In the genomic region with DNA sequence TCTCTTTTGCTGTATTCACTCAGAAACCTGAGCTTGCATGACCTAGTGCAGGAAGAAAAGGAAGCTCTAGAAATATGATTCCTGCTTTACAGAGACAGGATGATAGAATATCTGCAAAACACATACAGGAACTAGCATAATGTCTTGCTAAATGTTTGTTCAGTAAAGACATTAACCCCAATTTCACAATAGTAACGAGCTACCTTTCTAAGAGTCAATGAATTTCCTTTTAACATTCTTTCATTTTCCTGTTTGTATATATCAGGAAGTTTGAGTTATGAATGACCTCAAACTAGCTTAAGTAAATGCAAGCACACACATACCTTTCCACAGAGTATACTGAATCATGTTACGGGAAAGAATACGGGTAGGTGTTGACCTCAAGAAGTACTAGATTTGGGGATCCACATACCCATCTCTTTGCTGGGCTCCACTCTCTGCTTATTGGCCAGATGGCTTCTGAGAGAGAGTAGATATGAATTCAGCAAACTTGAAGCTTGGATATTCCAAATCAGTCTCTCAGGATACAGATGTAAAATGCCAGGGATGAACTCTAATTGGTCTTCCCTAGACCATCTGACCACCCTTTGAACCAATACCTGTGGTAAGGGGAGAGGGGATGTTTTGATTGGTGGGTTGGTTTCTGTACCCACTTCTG, we compare ENCODE assay signal across 1 cellular context.
TF ChIP-seq lines count a peak whose summit lies in the region.

No MANE protein-coding gene starts in this region.

TF ChIP-seq in HepG2, 621 proteins besides CTCF, POLR2A, EP300 and RAD21 (continued from another document and continues in another):
- TF ChIP-seq, protein P1, sequence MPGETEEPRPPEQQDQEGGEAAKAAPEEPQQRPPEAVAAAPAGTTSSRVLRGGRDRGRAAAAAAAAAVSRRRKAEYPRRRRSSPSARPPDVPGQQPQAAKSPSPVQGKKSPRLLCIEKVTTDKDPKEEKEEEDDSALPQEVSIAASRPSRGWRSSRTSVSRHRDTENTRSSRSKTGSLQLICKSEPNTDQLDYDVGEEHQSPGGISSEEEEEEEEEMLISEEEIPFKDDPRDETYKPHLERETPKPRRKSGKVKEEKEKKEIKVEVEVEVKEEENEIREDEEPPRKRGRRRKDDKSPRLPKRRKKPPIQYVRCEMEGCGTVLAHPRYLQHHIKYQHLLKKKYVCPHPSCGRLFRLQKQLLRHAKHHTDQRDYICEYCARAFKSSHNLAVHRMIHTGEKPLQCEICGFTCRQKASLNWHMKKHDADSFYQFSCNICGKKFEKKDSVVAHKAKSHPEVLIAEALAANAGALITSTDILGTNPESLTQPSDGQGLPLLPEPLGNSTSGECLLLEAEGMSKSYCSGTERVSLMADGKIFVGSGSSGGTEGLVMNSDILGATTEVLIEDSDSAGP (CRISPR knock-in tag; IDR thresholded peaks at IDR 0.05; ENCODE audit: borderline replicate concordance): no peak
- TF ChIP-seq ZNF703 (CRISPR knock-in tag; IDR thresholded peaks at IDR 0.05; ENCODE audit: borderline replicate concordance) (no peak), ZNF572 (CRISPR knock-in tag; IDR thresholded peaks at IDR 0.05) (no peak), SYNCRIP (IDR thresholded peaks at IDR 0.05; ENCODE audit: insufficient read depth, low read depth, low read length) (no peak), POGZ (CRISPR knock-in tag; IDR thresholded peaks at IDR 0.05) (peak; percentile 57), HNRNPH1 (optimal IDR thresholded peaks at IDR 0.05; ENCODE audit: low read depth, low read length) (no peak), TBL1XR1 (IDR thresholded peaks at IDR 0.05; ENCODE audit: borderline replicate concordance, low read length, partially characterized antibody) (peak; percentile 76), RFXANK (CRISPR knock-in tag; IDR thresholded peaks at IDR 0.05) (no peak; the same call in 1 of the 2 replicates), ZSCAN29 (CRISPR knock-in tag; conservative IDR thresholded peaks at IDR 0.05) (peak; percentile 76; the same call in 1 of the 2 replicates), ZNF468 (CRISPR knock-in tag; IDR thresholded peaks at IDR 0.05) (no peak), ZNF614 (CRISPR knock-in tag; IDR thresholded peaks at IDR 0.05; ENCODE audit: borderline replicate concordance) (no peak; the same call in 1 of the 2 replicates), ZNF20 (CRISPR knock-in tag; IDR thresholded peaks at IDR 0.05) (peak; percentile 71; the same call in 1 of the 2 replicates), ZNF230 (CRISPR knock-in tag; IDR thresholded peaks at IDR 0.05) (no peak; the same call in 1 of the 2 replicates), KMT2A (CRISPR knock-in tag; IDR thresholded peaks at IDR 0.05) (no peak), ZNF326 (CRISPR knock-in tag; IDR thresholded peaks at IDR 0.05; ENCODE audit: borderline replicate concordance) (no peak), HNRNPL (IDR thresholded peaks at IDR 0.05; ENCODE audit: low read depth, low read length) (no peak), KLF13 (CRISPR knock-in tag; IDR thresholded peaks at IDR 0.05) (no peak), ATF7 (IDR thresholded peaks at IDR 0.05) (no peak), ATF7 (CRISPR knock-in tag; IDR thresholded peaks at IDR 0.05) (no peak; the same call in 1 of the 2 replicates), ZNF678 (CRISPR knock-in tag; IDR thresholded peaks at IDR 0.05) (no peak), ZNF282 (IDR thresholded peaks at IDR 0.05; ENCODE audit: partially characterized antibody) (no peak), RORA (CRISPR knock-in tag; IDR thresholded peaks at IDR 0.05) (no peak)
- TF ChIP-seq, protein P2, sequence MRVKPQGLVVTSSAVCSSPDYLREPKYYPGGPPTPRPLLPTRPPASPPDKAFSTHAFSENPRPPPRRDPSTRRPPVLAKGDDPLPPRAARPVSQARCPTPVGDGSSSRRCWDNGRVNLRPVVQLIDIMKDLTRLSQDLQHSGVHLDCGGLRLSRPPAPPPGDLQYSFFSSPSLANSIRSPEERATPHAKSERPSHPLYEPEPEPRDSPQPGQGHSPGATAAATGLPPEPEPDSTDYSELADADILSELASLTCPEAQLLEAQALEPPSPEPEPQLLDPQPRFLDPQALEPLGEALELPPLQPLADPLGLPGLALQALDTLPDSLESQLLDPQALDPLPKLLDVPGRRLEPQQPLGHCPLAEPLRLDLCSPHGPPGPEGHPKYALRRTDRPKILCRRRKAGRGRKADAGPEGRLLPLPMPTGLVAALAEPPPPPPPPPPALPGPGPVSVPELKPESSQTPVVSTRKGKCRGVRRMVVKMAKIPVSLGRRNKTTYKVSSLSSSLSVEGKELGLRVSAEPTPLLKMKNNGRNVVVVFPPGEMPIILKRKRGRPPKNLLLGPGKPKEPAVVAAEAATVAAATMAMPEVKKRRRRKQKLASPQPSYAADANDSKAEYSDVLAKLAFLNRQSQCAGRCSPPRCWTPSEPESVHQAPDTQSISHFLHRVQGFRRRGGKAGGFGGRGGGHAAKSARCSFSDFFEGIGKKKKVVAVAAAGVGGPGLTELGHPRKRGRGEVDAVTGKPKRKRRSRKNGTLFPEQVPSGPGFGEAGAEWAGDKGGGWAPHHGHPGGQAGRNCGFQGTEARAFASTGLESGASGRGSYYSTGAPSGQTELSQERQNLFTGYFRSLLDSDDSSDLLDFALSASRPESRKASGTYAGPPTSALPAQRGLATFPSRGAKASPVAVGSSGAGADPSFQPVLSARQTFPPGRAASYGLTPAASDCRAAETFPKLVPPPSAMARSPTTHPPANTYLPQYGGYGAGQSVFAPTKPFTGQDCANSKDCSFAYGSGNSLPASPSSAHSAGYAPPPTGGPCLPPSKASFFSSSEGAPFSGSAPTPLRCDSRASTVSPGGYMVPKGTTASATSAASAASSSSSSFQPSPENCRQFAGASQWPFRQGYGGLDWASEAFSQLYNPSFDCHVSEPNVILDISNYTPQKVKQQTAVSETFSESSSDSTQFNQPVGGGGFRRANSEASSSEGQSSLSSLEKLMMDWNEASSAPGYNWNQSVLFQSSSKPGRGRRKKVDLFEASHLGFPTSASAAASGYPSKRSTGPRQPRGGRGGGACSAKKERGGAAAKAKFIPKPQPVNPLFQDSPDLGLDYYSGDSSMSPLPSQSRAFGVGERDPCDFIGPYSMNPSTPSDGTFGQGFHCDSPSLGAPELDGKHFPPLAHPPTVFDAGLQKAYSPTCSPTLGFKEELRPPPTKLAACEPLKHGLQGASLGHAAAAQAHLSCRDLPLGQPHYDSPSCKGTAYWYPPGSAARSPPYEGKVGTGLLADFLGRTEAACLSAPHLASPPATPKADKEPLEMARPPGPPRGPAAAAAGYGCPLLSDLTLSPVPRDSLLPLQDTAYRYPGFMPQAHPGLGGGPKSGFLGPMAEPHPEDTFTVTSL (CRISPR knock-in tag; IDR thresholded peaks at IDR 0.05; ENCODE audit: borderline replicate concordance): peak; percentile 76; the same call in 1 of the 2 replicates
- TF ChIP-seq, protein P3, sequence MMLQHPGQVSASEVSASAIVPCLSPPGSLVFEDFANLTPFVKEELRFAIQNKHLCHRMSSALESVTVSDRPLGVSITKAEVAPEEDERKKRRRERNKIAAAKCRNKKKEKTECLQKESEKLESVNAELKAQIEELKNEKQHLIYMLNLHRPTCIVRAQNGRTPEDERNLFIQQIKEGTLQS (CRISPR knock-in tag; IDR thresholded peaks at IDR 0.05): no peak
- TF ChIP-seq, protein P4, sequence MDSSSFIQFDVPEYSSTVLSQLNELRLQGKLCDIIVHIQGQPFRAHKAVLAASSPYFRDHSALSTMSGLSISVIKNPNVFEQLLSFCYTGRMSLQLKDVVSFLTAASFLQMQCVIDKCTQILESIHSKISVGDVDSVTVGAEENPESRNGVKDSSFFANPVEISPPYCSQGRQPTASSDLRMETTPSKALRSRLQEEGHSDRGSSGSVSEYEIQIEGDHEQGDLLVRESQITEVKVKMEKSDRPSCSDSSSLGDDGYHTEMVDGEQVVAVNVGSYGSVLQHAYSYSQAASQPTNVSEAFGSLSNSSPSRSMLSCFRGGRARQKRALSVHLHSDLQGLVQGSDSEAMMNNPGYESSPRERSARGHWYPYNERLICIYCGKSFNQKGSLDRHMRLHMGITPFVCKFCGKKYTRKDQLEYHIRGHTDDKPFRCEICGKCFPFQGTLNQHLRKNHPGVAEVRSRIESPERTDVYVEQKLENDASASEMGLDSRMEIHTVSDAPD (CRISPR knock-in tag; IDR thresholded peaks at IDR 0.05): 0 out of 2 replicates have a peak, but pooled peaks have one; percentile 33
- TF ChIP-seq, protein P5, sequence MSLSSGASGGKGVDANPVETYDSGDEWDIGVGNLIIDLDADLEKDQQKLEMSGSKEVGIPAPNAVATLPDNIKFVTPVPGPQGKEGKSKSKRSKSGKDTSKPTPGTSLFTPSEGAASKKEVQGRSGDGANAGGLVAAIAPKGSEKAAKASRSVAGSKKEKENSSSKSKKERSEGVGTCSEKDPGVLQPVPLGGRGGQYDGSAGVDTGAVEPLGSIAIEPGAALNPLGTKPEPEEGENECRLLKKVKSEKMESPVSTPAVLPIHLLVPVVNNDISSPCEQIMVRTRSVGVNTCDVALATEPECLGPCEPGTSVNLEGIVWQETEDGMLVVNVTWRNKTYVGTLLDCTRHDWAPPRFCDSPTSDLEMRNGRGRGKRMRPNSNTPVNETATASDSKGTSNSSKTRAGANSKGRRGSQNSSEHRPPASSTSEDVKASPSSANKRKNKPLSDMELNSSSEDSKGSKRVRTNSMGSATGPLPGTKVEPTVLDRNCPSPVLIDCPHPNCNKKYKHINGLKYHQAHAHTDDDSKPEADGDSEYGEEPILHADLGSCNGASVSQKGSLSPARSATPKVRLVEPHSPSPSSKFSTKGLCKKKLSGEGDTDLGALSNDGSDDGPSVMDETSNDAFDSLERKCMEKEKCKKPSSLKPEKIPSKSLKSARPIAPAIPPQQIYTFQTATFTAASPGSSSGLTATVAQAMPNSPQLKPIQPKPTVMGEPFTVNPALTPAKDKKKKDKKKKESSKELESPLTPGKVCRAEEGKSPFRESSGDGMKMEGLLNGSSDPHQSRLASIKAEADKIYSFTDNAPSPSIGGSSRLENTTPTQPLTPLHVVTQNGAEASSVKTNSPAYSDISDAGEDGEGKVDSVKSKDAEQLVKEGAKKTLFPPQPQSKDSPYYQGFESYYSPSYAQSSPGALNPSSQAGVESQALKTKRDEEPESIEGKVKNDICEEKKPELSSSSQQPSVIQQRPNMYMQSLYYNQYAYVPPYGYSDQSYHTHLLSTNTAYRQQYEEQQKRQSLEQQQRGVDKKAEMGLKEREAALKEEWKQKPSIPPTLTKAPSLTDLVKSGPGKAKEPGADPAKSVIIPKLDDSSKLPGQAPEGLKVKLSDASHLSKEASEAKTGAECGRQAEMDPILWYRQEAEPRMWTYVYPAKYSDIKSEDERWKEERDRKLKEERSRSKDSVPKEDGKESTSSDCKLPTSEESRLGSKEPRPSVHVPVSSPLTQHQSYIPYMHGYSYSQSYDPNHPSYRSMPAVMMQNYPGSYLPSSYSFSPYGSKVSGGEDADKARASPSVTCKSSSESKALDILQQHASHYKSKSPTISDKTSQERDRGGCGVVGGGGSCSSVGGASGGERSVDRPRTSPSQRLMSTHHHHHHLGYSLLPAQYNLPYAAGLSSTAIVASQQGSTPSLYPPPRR (CRISPR knock-in tag; IDR thresholded peaks at IDR 0.05; ENCODE audit: borderline replicate concordance): peak; percentile 87
- TF ChIP-seq, protein P6, sequence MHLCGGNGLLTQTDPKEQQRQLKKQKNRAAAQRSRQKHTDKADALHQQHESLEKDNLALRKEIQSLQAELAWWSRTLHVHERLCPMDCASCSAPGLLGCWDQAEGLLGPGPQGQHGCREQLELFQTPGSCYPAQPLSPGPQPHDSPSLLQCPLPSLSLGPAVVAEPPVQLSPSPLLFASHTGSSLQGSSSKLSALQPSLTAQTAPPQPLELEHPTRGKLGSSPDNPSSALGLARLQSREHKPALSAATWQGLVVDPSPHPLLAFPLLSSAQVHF (CRISPR knock-in tag; IDR thresholded peaks at IDR 0.05): no peak
- TF ChIP-seq, protein P7, sequence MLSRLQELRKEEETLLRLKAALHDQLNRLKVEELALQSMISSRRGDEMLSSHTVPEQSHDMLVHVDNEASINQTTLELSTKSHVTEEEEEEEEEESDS (CRISPR knock-in tag; IDR thresholded peaks at IDR 0.05; ENCODE audit: borderline replicate concordance): no peak
- TF ChIP-seq, protein P8, sequence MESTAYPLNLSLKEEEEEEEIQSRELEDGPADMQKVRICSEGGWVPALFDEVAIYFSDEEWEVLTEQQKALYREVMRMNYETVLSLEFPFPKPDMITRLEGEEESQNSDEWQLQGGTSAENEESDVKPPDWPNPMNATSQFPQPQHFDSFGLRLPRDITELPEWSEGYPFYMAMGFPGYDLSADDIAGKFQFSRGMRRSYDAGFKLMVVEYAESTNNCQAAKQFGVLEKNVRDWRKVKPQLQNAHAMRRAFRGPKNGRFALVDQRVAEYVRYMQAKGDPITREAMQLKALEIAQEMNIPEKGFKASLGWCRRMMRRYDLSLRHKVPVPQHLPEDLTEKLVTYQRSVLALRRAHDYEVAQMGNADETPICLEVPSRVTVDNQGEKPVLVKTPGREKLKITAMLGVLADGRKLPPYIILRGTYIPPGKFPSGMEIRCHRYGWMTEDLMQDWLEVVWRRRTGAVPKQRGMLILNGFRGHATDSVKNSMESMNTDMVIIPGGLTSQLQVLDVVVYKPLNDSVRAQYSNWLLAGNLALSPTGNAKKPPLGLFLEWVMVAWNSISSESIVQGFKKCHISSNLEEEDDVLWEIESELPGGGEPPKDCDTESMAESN (CRISPR knock-in tag; conservative IDR thresholded peaks at IDR 0.05): peak; percentile 67; the same call in 1 of the 2 replicates
- TF ChIP-seq, protein P9, sequence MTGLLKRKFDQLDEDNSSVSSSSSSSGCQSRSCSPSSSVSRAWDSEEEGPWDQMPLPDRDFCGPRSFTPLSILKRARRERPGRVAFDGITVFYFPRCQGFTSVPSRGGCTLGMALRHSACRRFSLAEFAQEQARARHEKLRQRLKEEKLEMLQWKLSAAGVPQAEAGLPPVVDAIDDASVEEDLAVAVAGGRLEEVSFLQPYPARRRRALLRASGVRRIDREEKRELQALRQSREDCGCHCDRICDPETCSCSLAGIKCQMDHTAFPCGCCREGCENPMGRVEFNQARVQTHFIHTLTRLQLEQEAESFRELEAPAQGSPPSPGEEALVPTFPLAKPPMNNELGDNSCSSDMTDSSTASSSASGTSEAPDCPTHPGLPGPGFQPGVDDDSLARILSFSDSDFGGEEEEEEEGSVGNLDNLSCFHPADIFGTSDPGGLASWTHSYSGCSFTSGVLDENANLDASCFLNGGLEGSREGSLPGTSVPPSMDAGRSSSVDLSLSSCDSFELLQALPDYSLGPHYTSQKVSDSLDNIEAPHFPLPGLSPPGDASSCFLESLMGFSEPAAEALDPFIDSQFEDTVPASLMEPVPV (CRISPR knock-in tag; IDR thresholded peaks at IDR 0.05): peak; percentile 36; the same call in 1 of the 2 replicates
- TF ChIP-seq, protein P10, sequence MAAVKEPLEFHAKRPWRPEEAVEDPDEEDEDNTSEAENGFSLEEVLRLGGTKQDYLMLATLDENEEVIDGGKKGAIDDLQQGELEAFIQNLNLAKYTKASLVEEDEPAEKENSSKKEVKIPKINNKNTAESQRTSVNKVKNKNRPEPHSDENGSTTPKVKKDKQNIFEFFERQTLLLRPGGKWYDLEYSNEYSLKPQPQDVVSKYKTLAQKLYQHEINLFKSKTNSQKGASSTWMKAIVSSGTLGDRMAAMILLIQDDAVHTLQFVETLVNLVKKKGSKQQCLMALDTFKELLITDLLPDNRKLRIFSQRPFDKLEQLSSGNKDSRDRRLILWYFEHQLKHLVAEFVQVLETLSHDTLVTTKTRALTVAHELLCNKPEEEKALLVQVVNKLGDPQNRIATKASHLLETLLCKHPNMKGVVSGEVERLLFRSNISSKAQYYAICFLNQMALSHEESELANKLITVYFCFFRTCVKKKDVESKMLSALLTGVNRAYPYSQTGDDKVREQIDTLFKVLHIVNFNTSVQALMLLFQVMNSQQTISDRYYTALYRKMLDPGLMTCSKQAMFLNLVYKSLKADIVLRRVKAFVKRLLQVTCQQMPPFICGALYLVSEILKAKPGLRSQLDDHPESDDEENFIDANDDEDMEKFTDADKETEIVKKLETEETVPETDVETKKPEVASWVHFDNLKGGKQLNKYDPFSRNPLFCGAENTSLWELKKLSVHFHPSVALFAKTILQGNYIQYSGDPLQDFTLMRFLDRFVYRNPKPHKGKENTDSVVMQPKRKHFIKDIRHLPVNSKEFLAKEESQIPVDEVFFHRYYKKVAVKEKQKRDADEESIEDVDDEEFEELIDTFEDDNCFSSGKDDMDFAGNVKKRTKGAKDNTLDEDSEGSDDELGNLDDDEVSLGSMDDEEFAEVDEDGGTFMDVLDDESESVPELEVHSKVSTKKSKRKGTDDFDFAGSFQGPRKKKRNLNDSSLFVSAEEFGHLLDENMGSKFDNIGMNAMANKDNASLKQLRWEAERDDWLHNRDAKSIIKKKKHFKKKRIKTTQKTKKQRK (IDR thresholded peaks at IDR 0.05; ENCODE audit: low read length): no peak
